8 cellular contexts compared by ENCODE assay signal in the genomic region with DNA sequence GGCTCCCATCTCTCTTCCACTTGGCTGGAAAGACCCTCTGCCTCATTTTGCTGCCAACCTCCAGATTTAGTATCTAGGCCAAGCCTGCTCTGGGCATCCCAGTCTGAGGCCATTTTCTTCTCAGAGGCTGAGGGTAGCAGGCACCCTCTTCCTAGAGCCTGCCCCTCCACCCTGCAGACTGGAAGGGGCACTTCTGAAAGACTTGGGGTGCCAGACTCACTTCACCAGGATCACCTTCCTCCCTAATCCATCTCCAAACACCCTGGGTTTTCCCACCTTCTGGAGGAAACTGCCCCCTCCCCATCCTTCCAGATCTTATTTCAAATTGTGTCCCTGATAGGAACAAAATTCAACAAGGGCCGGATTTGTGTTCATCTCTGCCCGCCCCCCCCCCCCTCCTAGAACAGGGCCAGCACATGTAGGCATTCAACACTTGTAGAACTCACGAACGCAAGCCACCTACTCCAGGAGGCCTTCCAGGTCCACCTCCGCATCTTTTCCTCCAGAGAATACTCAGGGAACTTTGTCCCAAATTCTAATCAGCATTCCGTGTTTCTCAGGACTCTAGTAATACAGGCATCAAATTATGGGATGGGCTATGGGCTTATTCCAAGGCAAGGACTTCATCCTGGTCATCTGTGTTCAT. TPM values are rescaled to one million over a fixed set of nuclear protein-coding genes. Genes with fewer than 3 reads are reported as not detected.
A peak's percentile ranks its signal among the peaks of the same experiment; 100 is the strongest.
DNase-seq lines count a peak whose midpoint lies in the region; ATAC-seq and TF ChIP-seq lines count a peak whose summit lies in the region.

No MANE protein-coding gene starts in this region.

- peak overlapping the region; percentile 83 for H3K4me3 ChIP-seq in ACC112 (ENCODE audit: low read depth, low read length)
- H3K4me3 ChIP-seq in HL-60 (replicated peaks; ENCODE audit: insufficient read depth, low read length), result peak overlapping the region; percentile 90
- peak overlapping the region; percentile 80 for H3K4me3 ChIP-seq in astrocyte of the cerebellum (ENCODE audit: low read depth, low read length)
- peak overlapping the region; percentile 85 to 90 for H3K4me3 ChIP-seq in mesenchymal stem cell (ENCODE audit: insufficient read depth in 1 of 2, low read depth in 1 of 2, low read length in 2 of 2)
- H3K4me3 ChIP-seq in upper lobe of right lung, result peak overlapping the region; percentile 96

- peaks cover 54% of the 10 kb centered on the region for H3K79me2 ChIP-seq in ACC112 (ENCODE audit: control insufficient read depth, insufficient read depth, low read length, unreplicated experiment)

- in situ Hi-C loops in astrocyte of the cerebellum (cut with HindIII; ENCODE audit: low sequenced_read_pairs), result no loop called here

- H2BK120ac ChIP-seq in mesenchymal stem cell (ENCODE audit: low read depth, low read length), result no peak overlapping the region

- no peak overlapping the region for H2AK5ac ChIP-seq in mesenchymal stem cell (ENCODE audit: low read length, severe bottlenecking)

- no peak for DNase-seq in HL-60 (ENCODE audit: low read depth in 1 of 2, low spot score in 1 of 2)
- DNase-seq in astrocyte of the cerebellum (ENCODE audit: low read depth), result no peak
- no peak for DNase-seq in mesenchymal stem cell
- DNase-seq in upper lobe of right lung, result no peak
- no peak for DNase-seq in HuH-7 (ENCODE audit: low spot score)
- no peak for DNase-seq in NOMO-1 treated with DMSO at 0.1 percent for 48 hours (lab: John Stamatoyannopoulos, UW; ENCODE audit: unreplicated experiment)
- DNase-seq in retina, result no peak

- no peaks in the 10 kb centered on the region for H3K9me3 ChIP-seq in mesenchymal stem cell (ENCODE audit: control insufficient read depth, low read length)
- no peaks in the 10 kb centered on the region for H3K9me3 ChIP-seq in upper lobe of right lung

- TF ChIP-seq CTCF in HL-60 (IDR thresholded peaks at IDR 0.05; ENCODE audit: insufficient read depth, low read length) (no peak), astrocyte of the cerebellum (IDR thresholded peaks at IDR 0.05; ENCODE audit: low read depth, low read length, missing control alignments) (no peak), upper lobe of right lung (IDR thresholded peaks at IDR 0.05) (no peak)

- H3K14ac ChIP-seq in mesenchymal stem cell (ENCODE audit: low read length in 2 of 2), result no peak overlapping the region

- H3K27me3 ChIP-seq in ACC112 (ENCODE audit: insufficient read depth, low read length) (no peaks in the 10 kb centered on the region), HL-60 (ENCODE audit: insufficient read depth, poor library complexity, severe bottlenecking) (no peaks in the 10 kb centered on the region), mesenchymal stem cell (ENCODE audit: control insufficient read depth in 1 of 2, insufficient read depth in 1 of 2, low read length in 2 of 2) (no peaks in the 10 kb centered on the region), upper lobe of right lung (no peaks in the 10 kb centered on the region)

- peak overlapping the region; percentile 83 for H4K8ac ChIP-seq in mesenchymal stem cell (ENCODE audit: low read length)

- intact Hi-C loops in upper lobe of right lung (cut with DNase I), result loop anchor here (5.0 kb wide), 1 partner anchor 76 kb away; no protein-coding TSS in a partner anchor

- peak overlapping the region; percentile 40 to 89 for H3K4ac ChIP-seq in mesenchymal stem cell (ENCODE audit: low read depth in 1 of 2, low read length in 2 of 2)

- H2BK12ac ChIP-seq in mesenchymal stem cell (ENCODE audit: low read length in 2 of 2), result peak overlapping the region in 1 of 2 experiments; percentile 72

- peak overlapping the region; percentile 78 for H4K91ac ChIP-seq in mesenchymal stem cell (ENCODE audit: low read length)

- H3K23ac ChIP-seq in mesenchymal stem cell (ENCODE audit: low read length in 2 of 2), result peak overlapping the region in 1 of 2 experiments; percentile 85

- no peak overlapping the region for H2AFZ ChIP-seq in ACC112 (ENCODE audit: low read length, unreplicated experiment)
- no peak overlapping the region for H2AFZ ChIP-seq in mesenchymal stem cell (ENCODE audit: low read depth, low read length)

- H3K18ac ChIP-seq in mesenchymal stem cell (ENCODE audit: low read depth in 1 of 2, low read length in 2 of 2), result peak overlapping the region; percentile 63 to 64

- H2BK5ac ChIP-seq in mesenchymal stem cell (ENCODE audit: low read depth, low read length, poor library complexity, severe bottlenecking), result no peak overlapping the region

- ATAC-seq in upper lobe of right lung, result no peak

- H3K79me1 ChIP-seq in mesenchymal stem cell (replicated peaks; ENCODE audit: low read length, poor library complexity, severe bottlenecking), result peaks cover 6% of the 10 kb centered on the region

- peak overlapping the region; percentile 77 for H3K4me2 ChIP-seq in mesenchymal stem cell (ENCODE audit: low read length, poor library complexity, severe bottlenecking)

- peak overlapping the region; percentile 86 for H3K9ac ChIP-seq in mesenchymal stem cell (ENCODE audit: low read length)

- H3K4me1 ChIP-seq in ACC112 (ENCODE audit: control insufficient read depth, insufficient read depth, low read length, unreplicated experiment) (peaks cover 20% of the 10 kb centered on the region), mesenchymal stem cell (ENCODE audit: control insufficient read depth, insufficient read depth, low read depth, low read length) (peaks cover 12% of the 10 kb centered on the region), upper lobe of right lung (peaks cover 14% of the 10 kb centered on the region)

- peak overlapping the region; percentile 49 for H2BK15ac ChIP-seq in mesenchymal stem cell (ENCODE audit: low read depth, poor library complexity, severe bottlenecking)

- WGBS in mesenchymal stem cell, result 79% methylated on average over 6 of the region's 6 CpGs

- H3K36me3 ChIP-seq in ACC112 (ENCODE audit: insufficient read depth, low read length) (0 out of 2 replicates have a peak, but pooled peaks cover 3% of the 10 kb centered on the region), mesenchymal stem cell (ENCODE audit: control insufficient read depth in 1 of 2, insufficient read depth in 2 of 2, low read depth in 1 of 2, low read length in 2 of 2) (peaks cover 0 to 8% of the 10 kb centered on the region in 2 experiments), upper lobe of right lung (no peaks in the 10 kb centered on the region)

- H3K27ac ChIP-seq in ACC112 (ENCODE audit: low read depth, low read length) (peak overlapping the region; percentile 77), HL-60 (replicated peaks) (peak overlapping the region; percentile 51), mesenchymal stem cell (ENCODE audit: low read length, poor library complexity, severe bottlenecking) (no peak overlapping the region), upper lobe of right lung (peak overlapping the region; percentile 89)

RNA-seq across cellular contexts. Expression of a gene that starts 0.8 kb away (rescaled TPM):
- 121 TPM for polyA plus RNA-seq in mesenchymal stem cell (2013, experiment 1 of 2)
- 124 TPM for polyA plus RNA-seq in mesenchymal stem cell (2013, experiment 2 of 2)
- 120 TPM for total RNA-seq in upper lobe of right lung

RNA-seq across cellular contexts. Expression of a gene that starts 29.3 kb away (rescaled TPM):
- polyA plus RNA-seq in mesenchymal stem cell (2013, experiment 1 of 2), result not detected
- polyA plus RNA-seq in mesenchymal stem cell (2013, experiment 2 of 2), result not detected
- not detected for total RNA-seq in upper lobe of right lung

RNA-seq across cellular contexts. Expression of a gene that starts 30.8 kb away (rescaled TPM):
- polyA plus RNA-seq in mesenchymal stem cell (2013, experiment 1 of 2), result 68.6 TPM
- polyA plus RNA-seq in mesenchymal stem cell (2013, experiment 2 of 2), result 63.1 TPM
- total RNA-seq in upper lobe of right lung, result 490 TPM

RNA-seq across cellular contexts. Expression of a gene that starts 36.1 kb away (rescaled TPM):
- 52.8 TPM for polyA plus RNA-seq in mesenchymal stem cell (2013, experiment 1 of 2)
- 54.7 TPM for polyA plus RNA-seq in mesenchymal stem cell (2013, experiment 2 of 2)
- 34.7 TPM for total RNA-seq in upper lobe of right lung

RNA-seq across cellular contexts. Expression of a gene that starts 51.2 kb away (rescaled TPM):
- polyA plus RNA-seq in mesenchymal stem cell (2013, experiment 1 of 2), result 3.9 TPM
- polyA plus RNA-seq in mesenchymal stem cell (2013, experiment 2 of 2), result 3.8 TPM
- total RNA-seq in upper lobe of right lung, result 12.4 TPM
